Comparison of ENCODE assay signal across 1 cellular context in genomic region chr11:73716153-73717056, GRCh38.
A peak's percentile ranks its signal among the peaks of the same experiment; 100 is the strongest.
TF ChIP-seq lines count a peak whose summit lies in the region.

No MANE protein-coding gene starts in this region.

TF ChIP-seq in SK-N-SH treated with all-trans-retinoic acid at 6 μM for 48 hours, 23 proteins besides CTCF, POLR2A, EP300 and RAD21 (continued from another document):
- peak; percentile 58; the same call in 1 of the 2 replicates for TF ChIP-seq CREB5 (CRISPR knock-in tag; IDR thresholded peaks at IDR 0.05; ENCODE audit: low read depth)
- TF ChIP-seq ZNF565 (CRISPR knock-in tag; conservative IDR thresholded peaks at IDR 0.05; ENCODE audit: low read depth) = no peak
- no peak for TF ChIP-seq RARB (CRISPR knock-in tag; IDR thresholded peaks at IDR 0.05)
